1 cellular context compared by ENCODE assay signal in the genomic region with DNA sequence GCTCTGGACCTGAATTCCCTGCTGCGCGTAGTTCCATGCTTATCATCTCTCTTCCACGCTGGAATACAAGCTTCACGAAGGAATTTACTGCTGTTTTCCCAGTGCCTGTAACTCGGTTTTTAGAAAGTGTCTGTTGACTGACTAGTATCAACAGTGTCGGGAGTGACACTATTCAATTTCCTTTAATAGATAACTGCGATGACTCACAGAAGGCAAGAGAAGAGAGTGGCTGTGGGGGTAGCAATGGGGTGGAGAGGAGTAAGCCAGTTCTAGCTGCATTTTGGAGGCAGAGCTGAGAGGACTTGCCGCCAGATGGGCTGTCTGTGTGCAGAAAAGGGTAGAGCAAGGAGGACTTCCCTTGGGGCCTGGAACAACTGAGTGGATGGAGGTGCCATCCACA.
TF ChIP-seq lines count a peak whose summit lies in the region.

No MANE protein-coding gene starts in this region.

TF ChIP-seq in HEK293, 187 proteins besides CTCF, POLR2A, EP300 and RAD21 (continued from another document and continues in another):
- TF ChIP-seq, protein P1, sequence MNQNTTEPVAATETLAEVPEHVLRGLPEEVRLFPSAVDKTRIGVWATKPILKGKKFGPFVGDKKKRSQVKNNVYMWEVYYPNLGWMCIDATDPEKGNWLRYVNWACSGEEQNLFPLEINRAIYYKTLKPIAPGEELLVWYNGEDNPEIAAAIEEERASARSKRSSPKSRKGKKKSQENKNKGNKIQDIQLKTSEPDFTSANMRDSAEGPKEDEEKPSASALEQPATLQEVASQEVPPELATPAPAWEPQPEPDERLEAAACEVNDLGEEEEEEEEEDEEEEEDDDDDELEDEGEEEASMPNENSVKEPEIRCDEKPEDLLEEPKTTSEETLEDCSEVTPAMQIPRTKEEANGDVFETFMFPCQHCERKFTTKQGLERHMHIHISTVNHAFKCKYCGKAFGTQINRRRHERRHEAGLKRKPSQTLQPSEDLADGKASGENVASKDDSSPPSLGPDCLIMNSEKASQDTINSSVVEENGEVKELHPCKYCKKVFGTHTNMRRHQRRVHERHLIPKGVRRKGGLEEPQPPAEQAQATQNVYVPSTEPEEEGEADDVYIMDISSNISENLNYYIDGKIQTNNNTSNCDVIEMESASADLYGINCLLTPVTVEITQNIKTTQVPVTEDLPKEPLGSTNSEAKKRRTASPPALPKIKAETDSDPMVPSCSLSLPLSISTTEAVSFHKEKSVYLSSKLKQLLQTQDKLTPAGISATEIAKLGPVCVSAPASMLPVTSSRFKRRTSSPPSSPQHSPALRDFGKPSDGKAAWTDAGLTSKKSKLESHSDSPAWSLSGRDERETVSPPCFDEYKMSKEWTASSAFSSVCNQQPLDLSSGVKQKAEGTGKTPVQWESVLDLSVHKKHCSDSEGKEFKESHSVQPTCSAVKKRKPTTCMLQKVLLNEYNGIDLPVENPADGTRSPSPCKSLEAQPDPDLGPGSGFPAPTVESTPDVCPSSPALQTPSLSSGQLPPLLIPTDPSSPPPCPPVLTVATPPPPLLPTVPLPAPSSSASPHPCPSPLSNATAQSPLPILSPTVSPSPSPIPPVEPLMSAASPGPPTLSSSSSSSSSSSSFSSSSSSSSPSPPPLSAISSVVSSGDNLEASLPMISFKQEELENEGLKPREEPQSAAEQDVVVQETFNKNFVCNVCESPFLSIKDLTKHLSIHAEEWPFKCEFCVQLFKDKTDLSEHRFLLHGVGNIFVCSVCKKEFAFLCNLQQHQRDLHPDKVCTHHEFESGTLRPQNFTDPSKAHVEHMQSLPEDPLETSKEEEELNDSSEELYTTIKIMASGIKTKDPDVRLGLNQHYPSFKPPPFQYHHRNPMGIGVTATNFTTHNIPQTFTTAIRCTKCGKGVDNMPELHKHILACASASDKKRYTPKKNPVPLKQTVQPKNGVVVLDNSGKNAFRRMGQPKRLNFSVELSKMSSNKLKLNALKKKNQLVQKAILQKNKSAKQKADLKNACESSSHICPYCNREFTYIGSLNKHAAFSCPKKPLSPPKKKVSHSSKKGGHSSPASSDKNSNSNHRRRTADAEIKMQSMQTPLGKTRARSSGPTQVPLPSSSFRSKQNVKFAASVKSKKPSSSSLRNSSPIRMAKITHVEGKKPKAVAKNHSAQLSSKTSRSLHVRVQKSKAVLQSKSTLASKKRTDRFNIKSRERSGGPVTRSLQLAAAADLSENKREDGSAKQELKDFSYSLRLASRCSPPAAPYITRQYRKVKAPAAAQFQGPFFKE (tag by site-specific recombination; IDR thresholded peaks at IDR 0.05; ENCODE audit: borderline replicate concordance) = no peak
- TF ChIP-seq ZBTB7A (tag by site-specific recombination; IDR thresholded peaks at IDR 0.05; ENCODE audit: low read depth) (no peak), MEIS1 (CRISPR knock-in tag; IDR thresholded peaks at IDR 0.05; ENCODE audit: borderline replicate concordance) (no peak), BCL11A (tag by site-specific recombination; IDR thresholded peaks at IDR 0.05; ENCODE audit: low read depth) (no peak), ZNF169 (tag by site-specific recombination; IDR thresholded peaks at IDR 0.05) (no peak), ZNF24 (tag by site-specific recombination; IDR thresholded peaks at IDR 0.05) (no peak), ZNF623 (tag by site-specific recombination; IDR thresholded peaks at IDR 0.05) (no peak), WT1 (tag by site-specific recombination; IDR thresholded peaks at IDR 0.05) (0 out of 2 replicates have a peak, but pooled peaks have one; percentile 12), ZNF239 (tag by site-specific recombination; IDR thresholded peaks at IDR 0.05) (no peak), ZNF155 (tag by site-specific recombination; IDR thresholded peaks at IDR 0.05) (no peak), ZNF677 (tag by site-specific recombination; IDR thresholded peaks at IDR 0.05) (no peak), PRDM1 (tag by site-specific recombination; IDR thresholded peaks at IDR 0.05) (peak; percentile 58; the same call in 1 of the 2 replicates), SCRT2 (tag by site-specific recombination; IDR thresholded peaks at IDR 0.05) (peak; percentile 61; the same call in 1 of the 2 replicates), ZNF140 (tag by site-specific recombination; IDR thresholded peaks at IDR 0.05) (no peak), ZNF626 (tag by site-specific recombination; IDR thresholded peaks at IDR 0.05) (no peak), GLIS1 (tag by site-specific recombination; IDR thresholded peaks at IDR 0.05) (no peak), ZNF571 (tag by site-specific recombination; IDR thresholded peaks at IDR 0.05) (no peak), ZNF701 (tag by site-specific recombination; IDR thresholded peaks at IDR 0.05) (no peak), ZNF16 (tag by site-specific recombination; IDR thresholded peaks at IDR 0.05; ENCODE audit: low read depth) (no peak), ZNF292 (tag by site-specific recombination; IDR thresholded peaks at IDR 0.05; ENCODE audit: borderline replicate concordance, low read depth) (no peak), KLF9 (tag by site-specific recombination; IDR thresholded peaks at IDR 0.05; ENCODE audit: low read depth) (no peak), ZEB2 (tag by site-specific recombination; IDR thresholded peaks at IDR 0.05) (no peak), ZNF366 (tag by site-specific recombination; conservative IDR thresholded peaks at IDR 0.05) (no peak), ZNF791 (tag by site-specific recombination; IDR thresholded peaks at IDR 0.05) (no peak), ZBTB20 (tag by site-specific recombination; IDR thresholded peaks at IDR 0.05) (no peak), ZNF558 (tag by site-specific recombination; IDR thresholded peaks at IDR 0.05) (no peak)
- TF ChIP-seq, protein P2, sequence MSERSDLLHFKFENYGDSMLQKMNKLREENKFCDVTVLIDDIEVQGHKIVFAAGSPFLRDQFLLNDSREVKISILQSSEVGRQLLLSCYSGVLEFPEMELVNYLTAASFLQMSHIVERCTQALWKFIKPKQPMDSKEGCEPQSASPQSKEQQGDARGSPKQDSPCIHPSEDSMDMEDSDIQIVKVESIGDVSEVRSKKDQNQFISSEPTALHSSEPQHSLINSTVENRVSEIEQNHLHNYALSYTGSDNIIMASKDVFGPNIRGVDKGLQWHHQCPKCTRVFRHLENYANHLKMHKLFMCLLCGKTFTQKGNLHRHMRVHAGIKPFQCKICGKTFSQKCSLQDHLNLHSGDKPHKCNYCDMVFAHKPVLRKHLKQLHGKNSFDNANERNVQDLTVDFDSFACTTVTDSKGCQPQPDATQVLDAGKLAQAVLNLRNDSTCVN (tag by site-specific recombination; optimal IDR thresholded peaks at IDR 0.05) = no peak
- TF ChIP-seq, protein P3, sequence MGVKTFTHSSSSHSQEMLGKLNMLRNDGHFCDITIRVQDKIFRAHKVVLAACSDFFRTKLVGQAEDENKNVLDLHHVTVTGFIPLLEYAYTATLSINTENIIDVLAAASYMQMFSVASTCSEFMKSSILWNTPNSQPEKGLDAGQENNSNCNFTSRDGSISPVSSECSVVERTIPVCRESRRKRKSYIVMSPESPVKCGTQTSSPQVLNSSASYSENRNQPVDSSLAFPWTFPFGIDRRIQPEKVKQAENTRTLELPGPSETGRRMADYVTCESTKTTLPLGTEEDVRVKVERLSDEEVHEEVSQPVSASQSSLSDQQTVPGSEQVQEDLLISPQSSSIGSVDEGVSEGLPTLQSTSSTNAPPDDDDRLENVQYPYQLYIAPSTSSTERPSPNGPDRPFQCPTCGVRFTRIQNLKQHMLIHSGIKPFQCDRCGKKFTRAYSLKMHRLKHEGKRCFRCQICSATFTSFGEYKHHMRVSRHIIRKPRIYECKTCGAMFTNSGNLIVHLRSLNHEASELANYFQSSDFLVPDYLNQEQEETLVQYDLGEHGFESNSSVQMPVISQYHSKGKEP (tag by site-specific recombination; IDR thresholded peaks at IDR 0.05) = no peak
- TF ChIP-seq, protein P4, sequence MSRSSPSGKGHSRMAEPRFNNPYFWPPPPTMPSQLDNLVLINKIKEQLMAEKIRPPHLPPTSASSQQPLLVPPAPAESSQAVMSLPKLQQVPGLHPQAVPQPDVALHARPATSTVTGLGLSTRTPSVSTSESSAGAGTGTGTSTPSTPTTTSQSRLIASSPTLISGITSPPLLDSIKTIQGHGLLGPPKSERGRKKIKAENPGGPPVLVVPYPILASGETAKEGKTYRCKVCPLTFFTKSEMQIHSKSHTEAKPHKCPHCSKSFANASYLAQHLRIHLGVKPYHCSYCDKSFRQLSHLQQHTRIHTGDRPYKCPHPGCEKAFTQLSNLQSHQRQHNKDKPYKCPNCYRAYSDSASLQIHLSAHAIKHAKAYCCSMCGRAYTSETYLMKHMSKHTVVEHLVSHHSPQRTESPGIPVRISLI (tag by site-specific recombination; IDR thresholded peaks at IDR 0.05) = no peak
- TF ChIP-seq, protein P5, sequence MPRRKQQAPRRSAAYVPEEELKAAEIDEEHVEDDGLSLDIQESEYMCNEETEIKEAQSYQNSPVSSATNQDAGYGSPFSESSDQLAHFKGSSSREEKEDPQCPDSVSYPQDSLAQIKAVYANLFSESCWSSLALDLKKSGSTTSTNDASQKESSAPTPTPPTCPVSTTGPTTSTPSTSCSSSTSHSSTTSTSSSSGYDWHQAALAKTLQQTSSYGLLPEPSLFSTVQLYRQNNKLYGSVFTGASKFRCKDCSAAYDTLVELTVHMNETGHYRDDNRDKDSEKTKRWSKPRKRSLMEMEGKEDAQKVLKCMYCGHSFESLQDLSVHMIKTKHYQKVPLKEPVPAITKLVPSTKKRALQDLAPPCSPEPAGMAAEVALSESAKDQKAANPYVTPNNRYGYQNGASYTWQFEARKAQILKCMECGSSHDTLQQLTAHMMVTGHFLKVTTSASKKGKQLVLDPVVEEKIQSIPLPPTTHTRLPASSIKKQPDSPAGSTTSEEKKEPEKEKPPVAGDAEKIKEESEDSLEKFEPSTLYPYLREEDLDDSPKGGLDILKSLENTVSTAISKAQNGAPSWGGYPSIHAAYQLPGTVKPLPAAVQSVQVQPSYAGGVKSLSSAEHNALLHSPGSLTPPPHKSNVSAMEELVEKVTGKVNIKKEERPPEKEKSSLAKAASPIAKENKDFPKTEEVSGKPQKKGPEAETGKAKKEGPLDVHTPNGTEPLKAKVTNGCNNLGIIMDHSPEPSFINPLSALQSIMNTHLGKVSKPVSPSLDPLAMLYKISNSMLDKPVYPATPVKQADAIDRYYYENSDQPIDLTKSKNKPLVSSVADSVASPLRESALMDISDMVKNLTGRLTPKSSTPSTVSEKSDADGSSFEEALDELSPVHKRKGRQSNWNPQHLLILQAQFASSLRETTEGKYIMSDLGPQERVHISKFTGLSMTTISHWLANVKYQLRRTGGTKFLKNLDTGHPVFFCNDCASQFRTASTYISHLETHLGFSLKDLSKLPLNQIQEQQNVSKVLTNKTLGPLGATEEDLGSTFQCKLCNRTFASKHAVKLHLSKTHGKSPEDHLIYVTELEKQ (tag by site-specific recombination; IDR thresholded peaks at IDR 0.05; ENCODE audit: borderline replicate concordance) = no peak
- TF ChIP-seq, protein P6, sequence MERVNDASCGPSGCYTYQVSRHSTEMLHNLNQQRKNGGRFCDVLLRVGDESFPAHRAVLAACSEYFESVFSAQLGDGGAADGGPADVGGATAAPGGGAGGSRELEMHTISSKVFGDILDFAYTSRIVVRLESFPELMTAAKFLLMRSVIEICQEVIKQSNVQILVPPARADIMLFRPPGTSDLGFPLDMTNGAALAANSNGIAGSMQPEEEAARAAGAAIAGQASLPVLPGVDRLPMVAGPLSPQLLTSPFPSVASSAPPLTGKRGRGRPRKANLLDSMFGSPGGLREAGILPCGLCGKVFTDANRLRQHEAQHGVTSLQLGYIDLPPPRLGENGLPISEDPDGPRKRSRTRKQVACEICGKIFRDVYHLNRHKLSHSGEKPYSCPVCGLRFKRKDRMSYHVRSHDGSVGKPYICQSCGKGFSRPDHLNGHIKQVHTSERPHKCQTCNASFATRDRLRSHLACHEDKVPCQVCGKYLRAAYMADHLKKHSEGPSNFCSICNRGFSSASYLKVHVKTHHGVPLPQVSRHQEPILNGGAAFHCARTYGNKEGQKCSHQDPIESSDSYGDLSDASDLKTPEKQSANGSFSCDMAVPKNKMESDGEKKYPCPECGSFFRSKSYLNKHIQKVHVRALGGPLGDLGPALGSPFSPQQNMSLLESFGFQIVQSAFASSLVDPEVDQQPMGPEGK (tag by site-specific recombination; IDR thresholded peaks at IDR 0.05) = no peak
- TF ChIP-seq, protein P7, sequence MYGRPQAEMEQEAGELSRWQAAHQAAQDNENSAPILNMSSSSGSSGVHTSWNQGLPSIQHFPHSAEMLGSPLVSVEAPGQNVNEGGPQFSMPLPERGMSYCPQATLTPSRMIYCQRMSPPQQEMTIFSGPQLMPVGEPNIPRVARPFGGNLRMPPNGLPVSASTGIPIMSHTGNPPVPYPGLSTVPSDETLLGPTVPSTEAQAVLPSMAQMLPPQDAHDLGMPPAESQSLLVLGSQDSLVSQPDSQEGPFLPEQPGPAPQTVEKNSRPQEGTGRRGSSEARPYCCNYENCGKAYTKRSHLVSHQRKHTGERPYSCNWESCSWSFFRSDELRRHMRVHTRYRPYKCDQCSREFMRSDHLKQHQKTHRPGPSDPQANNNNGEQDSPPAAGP (tag by site-specific recombination; IDR thresholded peaks at IDR 0.05) = no peak
- TF ChIP-seq, protein P8, sequence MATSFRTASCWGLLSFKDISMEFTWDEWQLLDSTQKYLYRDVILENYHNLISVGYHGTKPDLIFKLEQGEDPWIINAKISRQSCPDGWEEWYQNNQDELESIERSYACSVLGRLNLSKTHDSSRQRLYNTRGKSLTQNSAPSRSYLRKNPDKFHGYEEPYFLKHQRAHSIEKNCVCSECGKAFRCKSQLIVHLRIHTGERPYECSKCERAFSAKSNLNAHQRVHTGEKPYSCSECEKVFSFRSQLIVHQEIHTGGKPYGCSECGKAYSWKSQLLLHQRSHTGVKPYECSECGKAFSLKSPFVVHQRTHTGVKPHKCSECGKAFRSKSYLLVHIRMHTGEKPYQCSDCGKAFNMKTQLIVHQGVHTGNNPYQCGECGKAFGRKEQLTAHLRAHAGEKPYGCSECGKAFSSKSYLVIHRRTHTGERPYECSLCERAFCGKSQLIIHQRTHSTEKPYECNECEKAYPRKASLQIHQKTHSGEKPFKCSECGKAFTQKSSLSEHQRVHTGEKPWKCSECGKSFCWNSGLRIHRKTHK (tag by site-specific recombination; IDR thresholded peaks at IDR 0.05) = no peak
- TF ChIP-seq, protein P9, sequence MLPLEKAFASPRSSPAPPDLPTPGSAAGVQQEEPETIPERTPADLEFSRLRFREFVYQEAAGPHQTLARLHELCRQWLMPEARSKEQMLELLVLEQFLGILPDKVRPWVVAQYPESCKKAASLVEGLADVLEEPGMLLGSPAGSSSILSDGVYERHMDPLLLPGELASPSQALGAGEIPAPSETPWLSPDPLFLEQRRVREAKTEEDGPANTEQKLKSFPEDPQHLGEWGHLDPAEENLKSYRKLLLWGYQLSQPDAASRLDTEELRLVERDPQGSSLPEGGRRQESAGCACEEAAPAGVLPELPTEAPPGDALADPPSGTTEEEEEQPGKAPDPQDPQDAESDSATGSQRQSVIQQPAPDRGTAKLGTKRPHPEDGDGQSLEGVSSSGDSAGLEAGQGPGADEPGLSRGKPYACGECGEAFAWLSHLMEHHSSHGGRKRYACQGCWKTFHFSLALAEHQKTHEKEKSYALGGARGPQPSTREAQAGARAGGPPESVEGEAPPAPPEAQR (tag by site-specific recombination; IDR thresholded peaks at IDR 0.05) = no peak
